In the genomic region with DNA sequence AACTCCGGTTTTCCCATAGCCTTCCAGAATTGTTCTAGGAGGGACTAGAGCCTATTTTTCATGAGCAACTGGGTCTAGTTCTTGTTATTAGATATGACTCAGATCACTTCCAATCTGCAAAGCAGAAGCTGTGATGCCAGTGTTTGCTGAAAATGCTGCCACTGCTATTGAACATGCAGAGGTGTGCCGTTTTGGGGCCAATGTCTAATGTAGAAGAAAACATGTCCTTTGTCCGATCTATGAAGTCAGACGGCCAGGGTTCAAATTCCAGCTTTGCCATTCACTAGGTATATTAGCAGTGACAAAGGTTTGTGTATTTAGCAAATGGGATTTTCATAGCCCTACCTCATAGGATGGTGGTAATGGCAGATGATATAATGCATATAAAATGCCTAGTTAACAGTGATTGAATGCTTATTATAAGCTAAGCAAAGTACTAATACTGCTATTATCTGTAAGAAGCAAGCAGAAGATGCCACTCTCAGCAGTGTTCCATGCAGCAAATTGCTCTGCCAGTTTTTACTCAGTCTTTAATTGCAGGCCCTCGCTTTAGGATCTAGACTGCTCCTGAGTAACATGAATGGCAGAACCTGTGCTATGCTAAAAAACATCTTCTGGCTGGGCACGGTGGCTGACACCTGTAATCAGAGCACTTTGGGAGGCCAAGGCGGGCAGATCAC, we compare ENCODE assay signal across 1 cellular context.
TF ChIP-seq lines count a peak whose summit lies in the region.

No MANE protein-coding gene starts in this region.

TF ChIP-seq in HepG2, 621 proteins besides CTCF, POLR2A, EP300 and RAD21 (continued from another document and continues in another):
- TF ChIP-seq AHR (CRISPR knock-in tag; IDR thresholded peaks at IDR 0.05): no peak
- TF ChIP-seq ZNF558 (CRISPR knock-in tag; IDR thresholded peaks at IDR 0.05; ENCODE audit: borderline replicate concordance): no peak
- TF ChIP-seq HDAC2 (CRISPR knock-in tag; IDR thresholded peaks at IDR 0.05): peak; percentile 91
- TF ChIP-seq ZNF530 (CRISPR knock-in tag; IDR thresholded peaks at IDR 0.05; ENCODE audit: low read depth): no peak
- TF ChIP-seq PBX3 (CRISPR knock-in tag; IDR thresholded peaks at IDR 0.05; ENCODE audit: borderline replicate concordance): no peak
- TF ChIP-seq, protein P1, sequence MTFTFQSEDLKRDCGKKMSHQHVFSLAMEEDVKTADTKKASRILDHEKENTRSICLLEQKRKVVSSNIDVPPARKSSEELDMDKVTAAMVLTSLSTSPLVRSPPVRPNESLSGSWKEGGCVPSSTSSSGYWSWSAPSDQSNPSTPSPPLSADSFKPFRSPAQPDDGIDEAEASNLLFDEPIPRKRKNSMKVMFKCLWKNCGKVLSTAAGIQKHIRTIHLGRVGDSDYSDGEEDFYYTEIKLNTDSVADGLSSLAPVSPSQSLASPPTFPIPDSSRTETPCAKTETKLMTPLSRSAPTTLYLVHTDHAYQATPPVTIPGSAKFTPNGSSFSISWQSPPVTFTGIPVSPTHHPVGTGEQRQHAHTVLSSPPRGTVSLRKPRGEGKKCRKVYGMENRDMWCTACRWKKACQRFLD (CRISPR knock-in tag; IDR thresholded peaks at IDR 0.05; ENCODE audit: borderline replicate concordance): no peak
- no peak for TF ChIP-seq ZNF549 (CRISPR knock-in tag; IDR thresholded peaks at IDR 0.05)
- TF ChIP-seq, protein P2, sequence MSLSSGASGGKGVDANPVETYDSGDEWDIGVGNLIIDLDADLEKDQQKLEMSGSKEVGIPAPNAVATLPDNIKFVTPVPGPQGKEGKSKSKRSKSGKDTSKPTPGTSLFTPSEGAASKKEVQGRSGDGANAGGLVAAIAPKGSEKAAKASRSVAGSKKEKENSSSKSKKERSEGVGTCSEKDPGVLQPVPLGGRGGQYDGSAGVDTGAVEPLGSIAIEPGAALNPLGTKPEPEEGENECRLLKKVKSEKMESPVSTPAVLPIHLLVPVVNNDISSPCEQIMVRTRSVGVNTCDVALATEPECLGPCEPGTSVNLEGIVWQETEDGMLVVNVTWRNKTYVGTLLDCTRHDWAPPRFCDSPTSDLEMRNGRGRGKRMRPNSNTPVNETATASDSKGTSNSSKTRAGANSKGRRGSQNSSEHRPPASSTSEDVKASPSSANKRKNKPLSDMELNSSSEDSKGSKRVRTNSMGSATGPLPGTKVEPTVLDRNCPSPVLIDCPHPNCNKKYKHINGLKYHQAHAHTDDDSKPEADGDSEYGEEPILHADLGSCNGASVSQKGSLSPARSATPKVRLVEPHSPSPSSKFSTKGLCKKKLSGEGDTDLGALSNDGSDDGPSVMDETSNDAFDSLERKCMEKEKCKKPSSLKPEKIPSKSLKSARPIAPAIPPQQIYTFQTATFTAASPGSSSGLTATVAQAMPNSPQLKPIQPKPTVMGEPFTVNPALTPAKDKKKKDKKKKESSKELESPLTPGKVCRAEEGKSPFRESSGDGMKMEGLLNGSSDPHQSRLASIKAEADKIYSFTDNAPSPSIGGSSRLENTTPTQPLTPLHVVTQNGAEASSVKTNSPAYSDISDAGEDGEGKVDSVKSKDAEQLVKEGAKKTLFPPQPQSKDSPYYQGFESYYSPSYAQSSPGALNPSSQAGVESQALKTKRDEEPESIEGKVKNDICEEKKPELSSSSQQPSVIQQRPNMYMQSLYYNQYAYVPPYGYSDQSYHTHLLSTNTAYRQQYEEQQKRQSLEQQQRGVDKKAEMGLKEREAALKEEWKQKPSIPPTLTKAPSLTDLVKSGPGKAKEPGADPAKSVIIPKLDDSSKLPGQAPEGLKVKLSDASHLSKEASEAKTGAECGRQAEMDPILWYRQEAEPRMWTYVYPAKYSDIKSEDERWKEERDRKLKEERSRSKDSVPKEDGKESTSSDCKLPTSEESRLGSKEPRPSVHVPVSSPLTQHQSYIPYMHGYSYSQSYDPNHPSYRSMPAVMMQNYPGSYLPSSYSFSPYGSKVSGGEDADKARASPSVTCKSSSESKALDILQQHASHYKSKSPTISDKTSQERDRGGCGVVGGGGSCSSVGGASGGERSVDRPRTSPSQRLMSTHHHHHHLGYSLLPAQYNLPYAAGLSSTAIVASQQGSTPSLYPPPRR (CRISPR knock-in tag; IDR thresholded peaks at IDR 0.05; ENCODE audit: borderline replicate concordance): peak; percentile 82; the same call in 1 of the 2 replicates
- TF ChIP-seq, protein P3, sequence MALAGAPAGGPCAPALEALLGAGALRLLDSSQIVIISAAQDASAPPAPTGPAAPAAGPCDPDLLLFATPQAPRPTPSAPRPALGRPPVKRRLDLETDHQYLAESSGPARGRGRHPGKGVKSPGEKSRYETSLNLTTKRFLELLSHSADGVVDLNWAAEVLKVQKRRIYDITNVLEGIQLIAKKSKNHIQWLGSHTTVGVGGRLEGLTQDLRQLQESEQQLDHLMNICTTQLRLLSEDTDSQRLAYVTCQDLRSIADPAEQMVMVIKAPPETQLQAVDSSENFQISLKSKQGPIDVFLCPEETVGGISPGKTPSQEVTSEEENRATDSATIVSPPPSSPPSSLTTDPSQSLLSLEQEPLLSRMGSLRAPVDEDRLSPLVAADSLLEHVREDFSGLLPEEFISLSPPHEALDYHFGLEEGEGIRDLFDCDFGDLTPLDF (CRISPR knock-in tag; IDR thresholded peaks at IDR 0.05): no peak
- no peak for TF ChIP-seq ZFP36L2 (CRISPR knock-in tag; IDR thresholded peaks at IDR 0.05)
- peak; percentile 23; the same call in 1 of the 2 replicates for TF ChIP-seq MIER3 (CRISPR knock-in tag; IDR thresholded peaks at IDR 0.05; ENCODE audit: borderline replicate concordance)
- TF ChIP-seq MYC (CRISPR knock-in tag; IDR thresholded peaks at IDR 0.05; ENCODE audit: borderline replicate concordance): 0 out of 2 replicates have a peak, but pooled peaks have one; percentile 20
- TF ChIP-seq ZNF34 (CRISPR knock-in tag; IDR thresholded peaks at IDR 0.05; ENCODE audit: borderline replicate concordance): no peak
- TF ChIP-seq MTA1 (CRISPR knock-in tag; IDR thresholded peaks at IDR 0.05; ENCODE audit: borderline replicate concordance): no peak; the same call in 1 of the 2 replicates
- TF ChIP-seq ZNF230 (CRISPR knock-in tag; IDR thresholded peaks at IDR 0.05): no peak
- TF ChIP-seq ZBTB1 (CRISPR knock-in tag; IDR thresholded peaks at IDR 0.05; ENCODE audit: borderline replicate concordance): no peak
- TF ChIP-seq, protein P4, sequence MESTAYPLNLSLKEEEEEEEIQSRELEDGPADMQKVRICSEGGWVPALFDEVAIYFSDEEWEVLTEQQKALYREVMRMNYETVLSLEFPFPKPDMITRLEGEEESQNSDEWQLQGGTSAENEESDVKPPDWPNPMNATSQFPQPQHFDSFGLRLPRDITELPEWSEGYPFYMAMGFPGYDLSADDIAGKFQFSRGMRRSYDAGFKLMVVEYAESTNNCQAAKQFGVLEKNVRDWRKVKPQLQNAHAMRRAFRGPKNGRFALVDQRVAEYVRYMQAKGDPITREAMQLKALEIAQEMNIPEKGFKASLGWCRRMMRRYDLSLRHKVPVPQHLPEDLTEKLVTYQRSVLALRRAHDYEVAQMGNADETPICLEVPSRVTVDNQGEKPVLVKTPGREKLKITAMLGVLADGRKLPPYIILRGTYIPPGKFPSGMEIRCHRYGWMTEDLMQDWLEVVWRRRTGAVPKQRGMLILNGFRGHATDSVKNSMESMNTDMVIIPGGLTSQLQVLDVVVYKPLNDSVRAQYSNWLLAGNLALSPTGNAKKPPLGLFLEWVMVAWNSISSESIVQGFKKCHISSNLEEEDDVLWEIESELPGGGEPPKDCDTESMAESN (CRISPR knock-in tag; conservative IDR thresholded peaks at IDR 0.05): peak; percentile 73; the same call in 1 of the 2 replicates
- TF ChIP-seq NONO (IDR thresholded peaks at IDR 0.05): no peak
- TF ChIP-seq NONO (CRISPR knock-in tag; conservative IDR thresholded peaks at IDR 0.05): peak; percentile 72; the same call in 1 of the 2 replicates
- no peak for TF ChIP-seq GTF2F1 (IDR thresholded peaks at IDR 0.05; ENCODE audit: low read length)
- TF ChIP-seq, protein P5, sequence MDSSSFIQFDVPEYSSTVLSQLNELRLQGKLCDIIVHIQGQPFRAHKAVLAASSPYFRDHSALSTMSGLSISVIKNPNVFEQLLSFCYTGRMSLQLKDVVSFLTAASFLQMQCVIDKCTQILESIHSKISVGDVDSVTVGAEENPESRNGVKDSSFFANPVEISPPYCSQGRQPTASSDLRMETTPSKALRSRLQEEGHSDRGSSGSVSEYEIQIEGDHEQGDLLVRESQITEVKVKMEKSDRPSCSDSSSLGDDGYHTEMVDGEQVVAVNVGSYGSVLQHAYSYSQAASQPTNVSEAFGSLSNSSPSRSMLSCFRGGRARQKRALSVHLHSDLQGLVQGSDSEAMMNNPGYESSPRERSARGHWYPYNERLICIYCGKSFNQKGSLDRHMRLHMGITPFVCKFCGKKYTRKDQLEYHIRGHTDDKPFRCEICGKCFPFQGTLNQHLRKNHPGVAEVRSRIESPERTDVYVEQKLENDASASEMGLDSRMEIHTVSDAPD (CRISPR knock-in tag; IDR thresholded peaks at IDR 0.05): peak; percentile 65; the same call in 1 of the 2 replicates
- no peak for TF ChIP-seq ATF1 (CRISPR knock-in tag; IDR thresholded peaks at IDR 0.05)
- TF ChIP-seq, protein P6, sequence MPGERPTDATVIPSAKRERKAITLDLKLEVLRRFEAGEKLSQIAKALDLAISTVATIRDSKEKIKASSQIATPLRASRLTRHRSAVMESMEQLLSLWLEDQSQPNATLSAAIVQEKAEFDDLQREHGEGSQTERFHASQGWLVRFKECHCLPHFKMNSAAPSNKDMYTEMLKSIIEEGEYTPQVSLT (CRISPR knock-in tag; IDR thresholded peaks at IDR 0.05; ENCODE audit: borderline replicate concordance, low read depth): no peak
- no peak for TF ChIP-seq XBP1 (CRISPR knock-in tag; IDR thresholded peaks at IDR 0.05)
- no peak for TF ChIP-seq NFYB (CRISPR knock-in tag; IDR thresholded peaks at IDR 0.05)
- TF ChIP-seq, protein P7, sequence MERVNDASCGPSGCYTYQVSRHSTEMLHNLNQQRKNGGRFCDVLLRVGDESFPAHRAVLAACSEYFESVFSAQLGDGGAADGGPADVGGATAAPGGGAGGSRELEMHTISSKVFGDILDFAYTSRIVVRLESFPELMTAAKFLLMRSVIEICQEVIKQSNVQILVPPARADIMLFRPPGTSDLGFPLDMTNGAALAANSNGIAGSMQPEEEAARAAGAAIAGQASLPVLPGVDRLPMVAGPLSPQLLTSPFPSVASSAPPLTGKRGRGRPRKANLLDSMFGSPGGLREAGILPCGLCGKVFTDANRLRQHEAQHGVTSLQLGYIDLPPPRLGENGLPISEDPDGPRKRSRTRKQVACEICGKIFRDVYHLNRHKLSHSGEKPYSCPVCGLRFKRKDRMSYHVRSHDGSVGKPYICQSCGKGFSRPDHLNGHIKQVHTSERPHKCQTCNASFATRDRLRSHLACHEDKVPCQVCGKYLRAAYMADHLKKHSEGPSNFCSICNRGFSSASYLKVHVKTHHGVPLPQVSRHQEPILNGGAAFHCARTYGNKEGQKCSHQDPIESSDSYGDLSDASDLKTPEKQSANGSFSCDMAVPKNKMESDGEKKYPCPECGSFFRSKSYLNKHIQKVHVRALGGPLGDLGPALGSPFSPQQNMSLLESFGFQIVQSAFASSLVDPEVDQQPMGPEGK (CRISPR knock-in tag; IDR thresholded peaks at IDR 0.05): 0 out of 2 replicates have a peak, but pooled peaks have one; percentile 23
- peak; percentile 99 for TF ChIP-seq SALL1 (CRISPR knock-in tag; IDR thresholded peaks at IDR 0.05)
- no peak for TF ChIP-seq SMARCC2 (IDR thresholded peaks at IDR 0.05)
- TF ChIP-seq KAT7 (CRISPR knock-in tag; IDR thresholded peaks at IDR 0.05; ENCODE audit: borderline replicate concordance): no peak
- TF ChIP-seq, protein P8, sequence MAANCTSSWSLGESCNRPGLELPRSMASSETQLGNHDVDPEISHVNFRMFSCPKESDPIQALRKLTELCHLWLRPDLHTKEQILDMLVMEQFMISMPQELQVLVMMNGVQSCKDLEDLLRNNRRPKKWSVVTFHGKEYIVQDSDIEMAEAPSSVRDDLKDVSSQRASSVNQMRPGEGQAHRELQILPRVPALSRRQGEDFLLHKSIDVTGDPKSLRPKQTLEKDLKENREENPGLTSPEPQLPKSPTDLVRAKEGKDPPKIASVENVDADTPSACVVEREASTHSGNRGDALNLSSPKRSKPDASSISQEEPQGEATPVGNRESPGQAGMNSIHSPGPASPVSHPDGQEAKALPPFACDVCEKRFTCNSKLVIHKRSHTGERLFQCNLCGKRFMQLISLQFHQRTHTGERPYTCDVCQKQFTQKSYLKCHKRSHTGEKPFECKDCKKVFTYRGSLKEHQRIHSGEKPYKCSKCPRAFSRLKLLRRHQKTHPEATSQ (CRISPR knock-in tag; IDR thresholded peaks at IDR 0.05; ENCODE audit: borderline replicate concordance): peak; percentile 46; the same call in 1 of the 2 replicates
- TF ChIP-seq ONECUT2 (CRISPR knock-in tag; IDR thresholded peaks at IDR 0.05): peak; percentile 69
- TF ChIP-seq MTF2 (CRISPR knock-in tag; IDR thresholded peaks at IDR 0.05; ENCODE audit: borderline replicate concordance): no peak
- TF ChIP-seq ZNF724P (CRISPR knock-in tag; IDR thresholded peaks at IDR 0.05; ENCODE audit: borderline replicate concordance): no peak
- no peak for TF ChIP-seq ZKSCAN5 (CRISPR knock-in tag; IDR thresholded peaks at IDR 0.05)
- TF ChIP-seq, protein P9, sequence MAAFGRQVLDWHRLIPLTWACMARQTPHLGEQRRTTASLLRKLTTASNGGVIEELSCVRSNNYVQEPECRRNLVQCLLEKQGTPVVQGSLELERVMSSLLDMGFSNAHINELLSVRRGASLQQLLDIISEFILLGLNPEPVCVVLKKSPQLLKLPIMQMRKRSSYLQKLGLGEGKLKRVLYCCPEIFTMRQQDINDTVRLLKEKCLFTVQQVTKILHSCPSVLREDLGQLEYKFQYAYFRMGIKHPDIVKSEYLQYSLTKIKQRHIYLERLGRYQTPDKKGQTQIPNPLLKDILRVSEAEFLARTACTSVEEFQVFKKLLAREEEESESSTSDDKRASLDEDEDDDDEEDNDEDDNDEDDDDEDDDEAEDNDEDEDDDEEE (CRISPR knock-in tag; IDR thresholded peaks at IDR 0.05): no peak
- TF ChIP-seq NFIC (IDR thresholded peaks at IDR 0.05; ENCODE audit: low read length): peak; percentile 88
- TF ChIP-seq ZNF296 (CRISPR knock-in tag; conservative IDR thresholded peaks at IDR 0.05): no peak
- TF ChIP-seq ZZZ3 (CRISPR knock-in tag; IDR thresholded peaks at IDR 0.05; ENCODE audit: borderline replicate concordance): no peak
- TF ChIP-seq MIXL1 (CRISPR knock-in tag; IDR thresholded peaks at IDR 0.05): peak; percentile 98
- no peak for TF ChIP-seq HOXD1 (CRISPR knock-in tag; IDR thresholded peaks at IDR 0.05)
- TF ChIP-seq TCF12 (IDR thresholded peaks at IDR 0.05): no peak
- TF ChIP-seq TCF12 (CRISPR knock-in tag; IDR thresholded peaks at IDR 0.05): peak; percentile 58; the same call in 1 of the 2 replicates
- TF ChIP-seq ZNF501 (CRISPR knock-in tag; IDR thresholded peaks at IDR 0.05): peak; percentile 69; the same call in 1 of the 2 replicates
